In the genomic region with DNA sequence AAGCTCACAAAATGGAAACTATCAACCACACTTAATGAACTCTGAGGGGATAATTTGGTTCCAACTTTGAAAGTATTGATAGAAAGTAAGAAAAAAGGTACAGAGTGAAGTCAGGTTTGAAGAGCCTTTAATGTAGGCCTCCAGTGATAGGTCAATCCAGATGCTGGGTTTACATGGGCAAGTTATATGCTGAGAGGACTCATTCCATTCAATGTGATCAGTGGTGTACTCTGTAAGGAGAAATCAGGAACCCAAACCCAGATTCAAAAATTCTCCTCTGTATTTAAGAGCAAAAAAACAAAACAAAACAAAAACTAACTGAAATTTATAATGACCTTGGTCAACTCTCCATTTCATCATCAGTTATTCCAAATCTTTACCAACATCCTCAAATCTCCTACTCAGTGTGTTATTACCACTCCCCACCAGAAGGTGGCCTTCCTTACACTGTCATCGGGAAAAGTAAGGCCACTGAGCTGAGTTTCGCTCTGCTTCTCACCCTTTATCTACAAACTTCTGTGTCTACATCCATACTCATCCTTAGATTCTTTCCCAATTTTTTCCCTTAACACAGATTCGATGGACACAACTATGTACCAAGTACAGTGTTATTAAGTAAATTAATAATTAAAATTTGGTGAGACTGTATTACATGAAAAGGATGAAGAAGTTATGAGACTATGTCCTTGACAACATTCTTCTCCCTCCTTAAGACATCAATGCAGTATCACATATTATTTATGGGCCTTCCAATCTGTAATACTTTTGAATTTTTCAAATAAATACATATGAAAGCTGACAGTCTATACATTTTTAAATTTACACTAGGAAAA, we compare ENCODE assay signal across 8 cellular contexts.
DNase-seq lines count a peak whose midpoint lies in the region; ATAC-seq and TF ChIP-seq lines count a peak whose summit lies in the region.

No MANE protein-coding gene starts in this region.

- intact Hi-C loops in upper lobe of right lung (cut with DNase I), result loop anchor here (5.0 kb wide), 1 partner anchor 384 kb away; no protein-coding TSS in a partner anchor

- H3K79me2 ChIP-seq in fibroblast of lung (ENCODE audit: control insufficient read depth, insufficient read depth, low read length), result no peaks in the 10 kb centered on the region

- H3K9ac ChIP-seq in fibroblast of lung (ENCODE audit: insufficient read depth, low read length), result no peak overlapping the region

- no peak overlapping the region for H2AFZ ChIP-seq in fibroblast of lung (ENCODE audit: low read length)

- H3K27me3 ChIP-seq in fibroblast of lung (ENCODE audit: control insufficient read depth, insufficient read depth, low read length) (no peaks in the 10 kb centered on the region), upper lobe of right lung (no peaks in the 10 kb centered on the region)

- H3K4me2 ChIP-seq in fibroblast of lung (ENCODE audit: extremely low read depth, insufficient read depth, low read length), result no peak overlapping the region

- ATAC-seq in GM19328 (IDR thresholded peaks at IDR 0.05; ENCODE audit: unreplicated experiment) (peak; percentile 75), HG03521 (IDR thresholded peaks at IDR 0.05; ENCODE audit: unreplicated experiment) (peak; percentile 66), upper lobe of right lung (peak; percentile 96)

- H3K36me3 ChIP-seq in fibroblast of lung (ENCODE audit: control insufficient read depth, insufficient read depth, low read length) (no peaks in the 10 kb centered on the region), upper lobe of right lung (peaks cover 62% of the 10 kb centered on the region)

- peaks cover 29% of the 10 kb centered on the region for H3K36me3 Mint-ChIP-seq in nephron (ENCODE audit: low read depth)

- DNase-seq in COLO668 (lab: John Stamatoyannopoulos, UW; ENCODE audit: unreplicated experiment) (peak; percentile 51), NCI-H526 treated with DMSO at 0.1 percent for 48 hours (lab: John Stamatoyannopoulos, UW) (peak; percentile 32), fibroblast of lung (ENCODE audit: low read depth in 2 of 2) (peak; percentile 60 to 86), upper lobe of right lung (no peak)
- DNase-seq in activated CD8-positive, alpha-beta memory T cell treated with anti-CD3 and anti-CD28 coated beads, Interleukin-2, amount 50 U/mL, for 4 hours, result peak; percentile 41

- no peak overlapping the region for H3K27ac ChIP-seq in fibroblast of lung (ENCODE audit: insufficient read depth, low read length)
- H3K27ac ChIP-seq in upper lobe of right lung, result no peak overlapping the region

- no peaks in the 10 kb centered on the region for H3K4me1 Mint-ChIP-seq in nephron

- TF ChIP-seq CTCF in fibroblast of lung (conservative IDR thresholded peaks at IDR 0.05 in 1 of 2, IDR thresholded peaks at IDR 0.05 in 1 of 2; ENCODE audit: low read depth in 1 of 2, low read length in 2 of 2) (peak; percentile 88 to 94), nephron (IDR thresholded peaks at IDR 0.05; ENCODE audit: unreplicated experiment in 3 of 3) (peak; percentile 81 to 93 (median 89)), upper lobe of right lung (IDR thresholded peaks at IDR 0.05) (peak; percentile 90)

- no peaks in the 10 kb centered on the region for H3K27me3 Mint-ChIP-seq in nephron (ENCODE audit: low read depth)

- H3K9me3 Mint-ChIP-seq in nephron, result no peaks in the 10 kb centered on the region

- no peak overlapping the region for H3K27ac Mint-ChIP-seq in nephron

- H3K4me3 Mint-ChIP-seq in nephron, result no peak overlapping the region

- H4K20me1 ChIP-seq in fibroblast of lung (ENCODE audit: control insufficient read depth, extremely low read depth, insufficient read depth, low read length), result no peaks in the 10 kb centered on the region

- H3K9me3 ChIP-seq in fibroblast of lung (ENCODE audit: control insufficient read depth, insufficient read depth, low read depth, low read length) (no peaks in the 10 kb centered on the region), upper lobe of right lung (no peaks in the 10 kb centered on the region)

- H3K4me1 ChIP-seq in fibroblast of lung (ENCODE audit: control insufficient read depth, extremely low read depth, insufficient read depth, low read length), result no peaks in the 10 kb centered on the region
- H3K4me1 ChIP-seq in upper lobe of right lung, result no peaks in the 10 kb centered on the region

- H3K4me3 ChIP-seq in fibroblast of lung (replicated peaks in 1 of 4; ENCODE audit: control extremely low read depth in 1 of 4, insufficient read depth in 1 of 4, low read depth in 3 of 4, low read length in 4 of 4) (no peak overlapping the region), upper lobe of right lung (no peak overlapping the region)
